In genomic region chr17:38584350-38584925, GRCh38 we compare ENCODE assay signal across 9 cellular contexts. TPM values are rescaled to one million over a fixed set of nuclear protein-coding genes. Genes with fewer than 3 reads are reported as not detected.
A peak's percentile ranks its signal among the peaks of the same experiment; 100 is the strongest.
DNase-seq lines count a peak whose midpoint lies in the region; ATAC-seq, FAIRE-seq and TF ChIP-seq lines count a peak whose summit lies in the region.
"Had no signal": no experiment of that assay in that cellular context is flagged by ENCODE, and none has a peak within 500 bp of the region (broad histone marks: within the 10 kb centered on the region; RNA-seq: fewer than 3 reads in every experiment).

No MANE protein-coding gene starts in this region.

- H3K4me3 ChIP-seq in WI38 (ENCODE audit: low read depth, low read length) (no peak overlapping the region), bronchial epithelial cell (ENCODE audit: low read depth, low read length) (no peak overlapping the region)

- FAIRE-seq in bronchial epithelial cell (lab: Jason Lieb, UNC): no peak

- peak; percentile 49 for DNase-seq in NCI-H1105 treated with DMSO at 0.1 percent for 48 hours (lab: John Stamatoyannopoulos, UW)
- no peak for DNase-seq in NCI-H1105 (lab: John Stamatoyannopoulos, UW)
- DNase-seq in NCI-H2029 treated with DMSO at 0.1 percent for 48 hours (lab: John Stamatoyannopoulos, UW): peak; percentile 71
- DNase-seq in bronchial epithelial cell (ENCODE audit: low read depth): peak; percentile 32
- peak; percentile 73 for DNase-seq in kidney tubule cell (ENCODE audit: low spot score)
- peak; percentile 66 for DNase-seq in stimulated activated CD4-positive, alpha-beta T cell treated with anti-CD3 and anti-CD28 coated beads, Interleukin-4, amount 100 ng/mL, for 1 hour

- no peaks in the 10 kb centered on the region for H3K27me3 ChIP-seq in bronchial epithelial cell (ENCODE audit: control insufficient read depth, insufficient read depth, low read length)

- H3K36me3 ChIP-seq in bronchial epithelial cell (ENCODE audit: control insufficient read depth, insufficient read depth, low read length): no peaks in the 10 kb centered on the region

- ATAC-seq in HG02763 (IDR thresholded peaks at IDR 0.05; ENCODE audit: unreplicated experiment): no peak

- TF ChIP-seq CTCF in WI38 (IDR thresholded peaks at IDR 0.05; ENCODE audit: low read depth, low read length) (peak; percentile 85), bronchial epithelial cell (IDR thresholded peaks at IDR 0.05; ENCODE audit: insufficient read depth, low read length, severe bottlenecking) (peak; percentile 91)

RNA-seq across cellular contexts. Expression of gene SRCIN1, which starts 21.3 kb away (rescaled TPM):
- total RNA-seq in bronchial epithelial cell: under 0.01 and 0.64 TPM in 2 replicates
- total RNA-seq: glomerular endothelial cell had no signal
